In the genomic region with DNA sequence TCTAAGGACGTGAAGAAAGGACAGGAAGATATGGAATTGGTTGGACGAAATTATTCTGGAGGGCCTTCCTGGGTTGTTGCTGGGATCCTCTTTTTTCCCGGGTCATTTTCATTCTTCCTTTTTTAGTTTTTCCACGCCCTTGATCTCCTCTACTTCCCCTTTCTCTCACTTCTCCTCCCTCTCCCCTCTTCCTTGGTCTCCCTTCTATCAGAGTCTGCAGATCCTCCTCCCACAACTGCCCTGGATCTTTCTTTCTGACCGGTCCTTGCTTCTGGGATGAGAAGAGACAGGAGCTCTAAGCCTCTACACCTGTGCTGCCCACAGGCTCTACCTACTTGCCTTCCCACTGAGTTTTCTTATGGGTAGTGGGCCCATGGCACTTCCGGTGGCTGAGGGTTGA, we compare ENCODE assay signal across 23 cellular contexts.
"Had no signal": no experiment of that assay in that cellular context is flagged by ENCODE, and none has a peak within 500 bp of the region (broad histone marks: within the 10 kb centered on the region; RNA-seq: fewer than 3 reads in every experiment).

No MANE protein-coding gene starts in this region.

- ATAC-seq: Panc1, PC-3 had no signal

- H3K4me2 ChIP-seq: SK-N-SH had no signal

- DNase-seq: Karpas-422, KG1, MG63, NCI-H1092, NCI-H1105 treated with DMSO at 0.1 percent for 48 hours, NCI-H1417 treated with DMSO at 0.1 percent for 48 hours, NCI-H146, NCI-H1694 treated with DMSO at 0.1 percent for 48 hours, NCI-H1930, NCI-H2081 treated with DMSO at 0.1 percent for 48 hours, NCI-H2171, NCI-H226, NCI-H446, NCI-H510A, NCI-H524 treated with DMSO at 0.1 percent for 48 hours, NCI-H69, NCI-H774, PC-3, SHP77, SK-N-SH, SW 1271 had no signal

- H3K36me3 ChIP-seq: MG63 had no signal

- H3K9ac ChIP-seq: SK-N-SH had no signal

- H3K27me3 ChIP-seq: MG63 had no signal

- H3K4me3 ChIP-seq: MG63 had no signal

- H3K27ac ChIP-seq: RWPE1 had no signal

- H3K9me3 ChIP-seq: MG63, SK-N-SH had no signal
